Comparison of ENCODE assay signal across 1 cellular context in genomic region chr6:32113386-32114352, GRCh38.
TF ChIP-seq lines count a peak whose summit lies in the region.

No MANE protein-coding gene starts in this region.

TF ChIP-seq in H1, 55 proteins besides CTCF, POLR2A, EP300 and RAD21:
- TF ChIP-seq SIN3A (conservative IDR thresholded peaks at IDR 0.05 in 1 of 2, IDR thresholded peaks at IDR 0.05 in 1 of 2; ENCODE audit: low read depth in 1 of 2, low read length in 2 of 2) (no peak), SP1 (IDR thresholded peaks at IDR 0.05; ENCODE audit: low read depth, low read length) (0 out of 2 replicates have a peak, but pooled peaks have one; percentile 46)
